8 cellular contexts compared by ENCODE assay signal in the genomic region with DNA sequence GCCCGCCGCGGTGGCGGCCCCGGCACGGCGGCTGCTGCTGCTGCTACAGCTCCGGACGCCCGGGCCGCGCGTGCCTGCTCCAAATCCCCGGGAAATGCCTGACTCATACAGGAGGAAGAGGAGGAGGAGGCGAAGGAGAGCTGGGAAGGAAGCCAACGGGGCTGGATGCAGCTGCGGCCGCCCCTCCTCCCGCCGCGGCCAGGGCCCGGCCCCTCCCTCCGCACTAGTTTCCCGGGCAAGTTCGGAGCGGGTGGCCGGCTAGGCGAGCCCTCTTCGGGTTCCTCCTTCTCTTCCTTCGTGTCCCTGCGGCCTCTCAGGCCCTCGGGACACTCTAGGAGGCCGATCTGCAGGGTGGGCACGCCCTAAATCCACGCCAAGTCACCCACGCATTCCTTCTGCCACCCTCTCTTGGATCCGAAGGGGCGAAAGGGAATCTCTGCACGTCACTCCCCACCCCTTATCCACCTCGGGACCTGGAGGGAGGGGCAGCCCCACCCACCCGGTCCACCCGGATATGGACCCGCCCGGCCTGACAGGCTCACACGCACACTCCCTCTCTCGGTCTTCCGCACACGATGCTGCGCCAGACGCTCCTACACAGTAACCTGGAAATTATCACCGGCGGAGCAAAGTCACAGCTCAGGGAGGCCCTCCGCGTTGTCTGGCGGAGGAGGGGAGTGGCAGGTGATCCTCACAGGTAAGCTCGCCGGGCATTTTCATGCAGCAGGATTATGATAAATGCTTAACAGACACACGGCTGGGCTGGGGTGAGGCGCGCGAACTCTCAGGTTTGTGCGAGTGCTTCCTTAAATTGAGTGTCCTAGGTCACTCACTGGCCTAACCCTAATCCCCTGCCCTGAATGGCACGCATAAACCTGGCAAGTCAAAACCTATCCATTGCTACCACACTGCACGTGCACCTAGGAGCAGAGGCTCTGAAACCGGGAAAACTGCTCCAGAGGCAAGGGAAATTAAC. TPM values are rescaled to one million over a fixed set of nuclear protein-coding genes. Genes with fewer than 3 reads are reported as not detected.
A peak's percentile ranks its signal among the peaks of the same experiment; 100 is the strongest.
DNase-seq lines count a peak whose midpoint lies in the region; ATAC-seq, FAIRE-seq and TF ChIP-seq lines count a peak whose summit lies in the region.

A gene with protein sequence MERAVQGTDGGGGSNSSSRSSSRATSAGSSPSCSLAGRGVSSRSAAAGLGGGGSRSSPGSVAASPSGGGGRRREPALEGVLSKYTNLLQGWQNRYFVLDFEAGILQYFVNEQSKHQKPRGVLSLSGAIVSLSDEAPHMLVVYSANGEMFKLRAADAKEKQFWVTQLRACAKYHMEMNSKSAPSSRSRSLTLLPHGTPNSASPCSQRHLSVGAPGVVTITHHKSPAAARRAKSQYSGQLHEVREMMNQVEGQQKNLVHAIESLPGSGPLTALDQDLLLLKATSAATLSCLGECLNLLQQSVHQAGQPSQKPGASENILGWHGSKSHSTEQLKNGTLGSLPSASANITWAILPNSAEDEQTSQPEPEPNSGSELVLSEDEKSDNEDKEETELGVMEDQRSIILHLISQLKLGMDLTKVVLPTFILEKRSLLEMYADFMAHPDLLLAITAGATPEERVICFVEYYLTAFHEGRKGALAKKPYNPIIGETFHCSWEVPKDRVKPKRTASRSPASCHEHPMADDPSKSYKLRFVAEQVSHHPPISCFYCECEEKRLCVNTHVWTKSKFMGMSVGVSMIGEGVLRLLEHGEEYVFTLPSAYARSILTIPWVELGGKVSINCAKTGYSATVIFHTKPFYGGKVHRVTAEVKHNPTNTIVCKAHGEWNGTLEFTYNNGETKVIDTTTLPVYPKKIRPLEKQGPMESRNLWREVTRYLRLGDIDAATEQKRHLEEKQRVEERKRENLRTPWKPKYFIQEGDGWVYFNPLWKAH (minus strand): TSS at position 57 of the 976 bp plus-strand sequence. CDS start 83 bp downstream, outside the sequence.
Gene ZNF860 (plus strand): TSS at position 545 of the 976 bp plus-strand sequence. CDS start 7,330 bp downstream, outside the sequence.

- no peaks in the 10 kb centered on the region for H3K9me3 ChIP-seq in T-helper 17 cell (ENCODE audit: control insufficient read depth, low read length, poor library complexity, severe bottlenecking)
- no peaks in the 10 kb centered on the region for H3K9me3 ChIP-seq in kidney (ENCODE audit: control insufficient read depth in 1 of 2, low read length in 2 of 2)

- peak within 1 kb of the TSS; percentile 94 for H3K4me3 Mint-ChIP-seq in T-helper 17 cell

- H3K36me3 ChIP-seq in kidney (ENCODE audit: control insufficient read depth in 1 of 2, insufficient read depth in 2 of 2, low read length in 2 of 2): no peaks in the 10 kb centered on the region

- peak within 1 kb of the TSS; percentile 70 for H3K4me3 ChIP-seq in AG04449 (ENCODE audit: low read depth, low read length)
- H3K4me3 ChIP-seq in kidney (ENCODE audit: low read length in 2 of 2): peak within 1 kb of the TSS; percentile 88 to 90
- peak within 1 kb of the TSS; percentile 62 to 85 (median 70) for H3K4me3 ChIP-seq in skin epidermis

- POLR2A ChIA-PET in AG04449 (lab: Yijun Ruan, JAX): interaction anchor here (0.9 to 1.3 kb wide), 2 partner anchors 21 to 449 kb away, joined by 3 to 5 read pairs; partner anchors contain the start of gene STT3B

- H3K27ac ChIP-seq in cingulate gyrus (ENCODE audit: low read depth, low read length) (peak within 1 kb of the TSS; percentile 8), kidney (ENCODE audit: low read depth in 2 of 2, low read length in 2 of 2) (peak within 1 kb of the TSS; percentile 87 to 92), skin epidermis (peak within 1 kb of the TSS; percentile 69 to 97 (median 87))

- TF ChIP-seq CTCF in AG04449 (IDR thresholded peaks at IDR 0.05; ENCODE audit: insufficient read depth, low read length, missing control alignments) (no peak), kidney (IDR thresholded peaks at IDR 0.05; ENCODE audit: borderline replicate concordance, extremely low read depth, insufficient read depth) (no peak)

- no peak within 1 kb of the TSS for H3K27ac Mint-ChIP-seq in T-helper 17 cell

- CTCF ChIA-PET in AG04449 (lab: Yijun Ruan, JAX): interaction anchor here (1.0 kb wide), 1 partner anchor 21 kb away, joined by 3 read pairs; no protein-coding TSS in a partner anchor

- H3K36me3 Mint-ChIP-seq in T-helper 17 cell (ENCODE audit: low read depth): peaks cover 6% of the 10 kb centered on the region

- no peak for DNase-seq in AG04449 (ENCODE audit: low read depth, low spot score)
- peak; percentile 71 for DNase-seq in KBM-7
- no peak for DNase-seq in T-helper 17 cell
- peak; percentile 98 for DNase-seq in kidney

- H3K4me1 ChIP-seq in kidney (ENCODE audit: control insufficient read depth in 1 of 2, insufficient read depth in 1 of 2, low read depth in 1 of 2, low read length in 2 of 2): peaks cover 5 to 7% of the 10 kb centered on the region in 2 donors

- H3K9ac ChIP-seq in kidney (ENCODE audit: low read length in 2 of 2): peak within 1 kb of the TSS; percentile 71 to 73

- peaks cover 8% of the 10 kb centered on the region for H3K4me1 Mint-ChIP-seq in T-helper 17 cell

- intact Hi-C loops in kidney (cut with DNase I): no loop called here

- no peak for FAIRE-seq in kidney (lab: Jason Lieb, UNC)

- H3K27me3 Mint-ChIP-seq in T-helper 17 cell: peaks cover 60% of the 10 kb centered on the region

- in situ Hi-C loops in KBM-7 (cut with MboI; ENCODE audit: low pct_unique_long_range_greater_than_20kb, low sequenced_read_pairs): no loop called here

- ATAC-seq in GM18909 (IDR thresholded peaks at IDR 0.05; ENCODE audit: poor library complexity, unreplicated experiment): peak; percentile 25
- ATAC-seq in T-helper 17 cell: peak; percentile 60
- ATAC-seq in HG02938 (IDR thresholded peaks at IDR 0.05; ENCODE audit: unreplicated experiment): no peak

RNA-seq across cellular contexts. Expression of the first gene that starts in this region (rescaled TPM):
- total RNA-seq in T-helper 17 cell (1 to 10 TPM in 1 of 2 donors, not detected in 1; 8.5 TPM), kidney (89.3 TPM)
- 11.8 TPM for polyA plus RNA-seq in kidney (ENCODE audit: insufficient read depth, low read depth, low replicate concordance)

RNA-seq across cellular contexts. Expression of gene ZNF860, which starts in this region (rescaled TPM):
- total RNA-seq in T-helper 17 cell (under 1 TPM in 1 of 2 donors, not detected in 1; 0.25 TPM), kidney (5.9 TPM)
- polyA plus RNA-seq in kidney (ENCODE audit: insufficient read depth, low read depth, low replicate concordance): 0.84 TPM

Comparison
In these comparisons a context has a peak if more than half of its experiments do, and no peak if none do; other contexts are left out.
1. DNase-seq: peak in KBM-7 (single experiment) and kidney (single experiment); none in AG04449 (single experiment) and T-helper 17 cell (0 of 3).
2. H3K27ac ChIP-seq: peak in every context shown above with its lines; median percentile 90 in kidney; 87 in skin epidermis; 8 in cingulate gyrus.
3. Peak in every context shown above with its lines, with median percentiles within 50 percentile points of each other: H3K4me3 ChIP-seq.